In the genomic region with DNA sequence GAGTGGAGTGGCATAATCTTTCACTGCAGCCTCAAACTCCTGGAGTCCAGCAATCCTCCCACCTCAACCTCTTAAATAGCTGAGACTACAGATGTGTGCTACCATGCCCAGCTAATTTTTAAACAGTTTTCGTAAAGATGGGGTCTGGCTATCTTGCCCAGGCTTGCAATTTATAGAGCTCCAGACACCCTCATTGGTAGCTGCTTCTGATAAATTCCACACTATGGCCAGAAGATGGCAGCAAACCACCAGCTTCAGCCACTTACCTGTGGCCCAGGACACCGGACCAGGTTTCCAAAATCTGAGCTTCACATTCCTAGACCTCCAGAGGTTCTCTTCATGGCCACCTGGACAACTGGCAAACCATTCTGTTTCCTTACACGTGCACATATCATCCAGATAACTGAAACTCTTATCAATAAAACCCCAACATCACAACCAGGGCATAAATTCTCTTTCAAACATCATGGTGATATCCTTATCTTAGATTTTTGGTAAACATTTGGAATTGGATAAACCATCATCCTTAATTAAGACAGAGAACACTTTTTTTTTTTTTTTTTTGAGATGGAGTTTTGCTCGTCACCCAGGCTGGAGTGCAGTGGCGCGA, we compare ENCODE assay signal across 8 cellular contexts. TPM values are rescaled to one million over a fixed set of nuclear protein-coding genes. Genes with fewer than 3 reads are reported as not detected.
DNase-seq lines count a peak whose midpoint lies in the region; ATAC-seq, FAIRE-seq and TF ChIP-seq lines count a peak whose summit lies in the region.

No MANE protein-coding gene starts in this region.

- H3K9ac ChIP-seq in HepG2 (ENCODE audit: insufficient read depth, low read depth, low read length): no peak overlapping the region

- H3K27ac ChIP-seq in coronary artery (peak overlapping the region; percentile 89 to 94), HepG2 (ENCODE audit: extremely low read length, insufficient read depth, low read length) (no peak overlapping the region)

- peaks cover 21 to 27% of the 10 kb centered on the region in 2 experiments; a peak in 4 of 5 replicates for H3K36me3 ChIP-seq in HepG2 (replicated peaks in 1 of 2; ENCODE audit: control insufficient read depth in 1 of 2, insufficient read depth in 2 of 2, low read length in 2 of 2)

- no peak for TF ChIP-seq EP300 in HepG2 (IDR thresholded peaks at IDR 0.05; ENCODE audit: low read depth in 2 of 2, low read length in 2 of 2)
- TF ChIP-seq EP300 in HepG2 (CRISPR knock-in tag; IDR thresholded peaks at IDR 0.05; ENCODE audit: borderline replicate concordance): no peak

- TF ChIP-seq CTCF in coronary artery (IDR thresholded peaks at IDR 0.05) (peak; percentile 61), HepG2 (CRISPR knock-in tag; IDR thresholded peaks at IDR 0.05) (peak; percentile 85)

- ATAC-seq in HepG2 (peak; percentile 17), GM21360 (IDR thresholded peaks at IDR 0.05; ENCODE audit: unreplicated experiment) (no peak)

- intact Hi-C loops in HepG2 (cut with micrococcal nuclease; ENCODE audit: unreplicated experiment): loop anchor here (1.0 to 2.0 kb wide), 2 partner anchors 35 to 126 kb away; no protein-coding TSS in a partner anchor

- DNase-seq in NCI-H2171 treated with DMSO at 0.1 percent for 48 hours (lab: John Stamatoyannopoulos, UW) (peak; percentile 39), NCI-H2171 (lab: John Stamatoyannopoulos, UW) (no peak), NCI-H1436 (lab: John Stamatoyannopoulos, UW) (peak; percentile 28), coronary artery (ENCODE audit: low spot score) (peak; percentile 75), HepG2 (ENCODE audit: low spot score) (peak; percentile 73)
- peak; percentile 24 to 43 for DNase-seq in activated CD4-positive, alpha-beta T cell treated with anti-CD3 and anti-CD28 coated beads for 24 hours (ENCODE audit: low read depth in 2 of 2)
- DNase-seq in stimulated activated CD4-positive, alpha-beta T cell treated with anti-CD3 and anti-CD28 coated beads, TNF-alpha, amount 100 ng/mL, for 48 hours (ENCODE audit: low read depth in 3 of 3): peak; percentile 36 to 39 (median 37)

- peaks cover 17% of the 10 kb centered on the region for H3K4me1 ChIP-seq in HepG2 (ENCODE audit: insufficient read depth, low read length)

- no peaks in the 10 kb centered on the region for H3K27me3 ChIP-seq in HepG2 (ENCODE audit: control insufficient read depth in 1 of 2, insufficient read depth in 2 of 2, low read length in 2 of 2)

- no peak overlapping the region for H2AFZ ChIP-seq in HepG2 (ENCODE audit: low read length)

- H3K4me2 ChIP-seq in HepG2 (ENCODE audit: low read depth, low read length): no peak overlapping the region

- TF ChIP-seq RAD21 in HepG2 (CRISPR knock-in tag; IDR thresholded peaks at IDR 0.05): peak; percentile 87

- H3K9me3 ChIP-seq in HepG2 (ENCODE audit: low read length): no peaks in the 10 kb centered on the region

- TF ChIP-seq POLR2A in HepG2 (IDR thresholded peaks at IDR 0.05; ENCODE audit: insufficient read depth in 1 of 2, low read depth in 2 of 2, low read length in 2 of 2): 0 out of 4 replicates have a peak, but pooled peaks of 1 of the 2 experiments have one; percentile 1

- TSS peak; percentile 25 for BruUV-seq in HepG2 (replicated peaks; lab: Mats Ljungman, UMichigan)

- H4K20me1 ChIP-seq in HepG2 (ENCODE audit: insufficient read depth, low read length): peaks cover 4% of the 10 kb centered on the region; the same call in 1 of the 2 replicates

- in situ Hi-C loops in HepG2 (cut with HindIII; ENCODE audit: extremely low pct_ligation_motif_present, low pct_unique_long_range_greater_than_20kb): loop anchor here (5.0 kb wide), 1 partner anchor 36 kb away; no protein-coding TSS in a partner anchor

- CTCF ChIA-PET in HepG2 (lab: Yijun Ruan, JAX; ENCODE audit: low intra/inter-chr PET ratio, low total read pairs): interaction anchor here (1.3 to 4.8 kb wide), 3 partner anchors 34 to 127 kb away, joined by 5 to 117 read pairs (median 9); partner anchors contain the start of genes CCDC51 and TMA7

- no peak overlapping the region for H3K4me3 ChIP-seq in coronary artery
- H3K4me3 ChIP-seq in HepG2 (replicated peaks in 1 of 3; ENCODE audit: insufficient read depth in 1 of 3, low read depth in 2 of 3, low read length in 3 of 3): no peak overlapping the region

- POLR2A ChIA-PET in HepG2 (lab: Yijun Ruan, JAX): interaction anchor here (0.7 to 4.0 kb wide), 10 partner anchors 8 to 160 kb away, joined by 3 to 71 read pairs (median 8); partner anchors contain the start of genes CCDC51, PLXNB1, TMA7 and ZNF589

- no peaks in the 10 kb centered on the region for H3K79me2 ChIP-seq in HepG2 (ENCODE audit: insufficient read depth, low read length)

- FAIRE-seq in HepG2 (lab: Jason Lieb, UNC): peak; percentile 87

- WGBS in HepG2 (ENCODE audit: low lambda C conversion rate): 70% methylated on average over 6 of the region's 6 CpGs

RNA-seq across cellular contexts. Expression of gene FBXW12, which starts 28.9 kb away (rescaled TPM):
- not detected in 2 replicates for total RNA-seq in HepG2 (2016; rRNA removed; fragmentation: Illumina TruSeq; extraction: Trizol)
- total RNA-seq in HepG2 (2016; cell fraction: cytosol; rRNA removed; fragmentation: Illumina TruSeq; extraction: Trizol; ENCODE audit: low read depth): not detected in 2 replicates
- not detected in 2 replicates for total RNA-seq in HepG2 (2016; cell fraction: insoluble cytoplasmic fraction; rRNA removed; fragmentation: Illumina TruSeq; extraction: Trizol)
- total RNA-seq in HepG2 (2016; cell fraction: membrane; rRNA removed; fragmentation: Illumina TruSeq; extraction: Trizol): not detected in 2 replicates
- total RNA-seq in HepG2 (2016; cell fraction: nucleus; rRNA removed; fragmentation: Illumina TruSeq; extraction: Trizol): not detected in 2 replicates
- not detected in 2 replicates for polyA plus RNA-seq in HepG2 (2011; rRNA removed)
- polyA plus RNA-seq in HepG2 (2011; cell fraction: cytosol; rRNA removed): not detected in 2 replicates
- not detected in 2 replicates for polyA plus RNA-seq in HepG2 (2011; cell fraction: nucleus; rRNA removed)
- 0.25 and 0.48 TPM in 2 replicates for polyA plus RNA-seq in HepG2 (2012)
- not detected in 2 replicates for polyA plus RNA-seq in HepG2 (2016; cell fraction: cytosol; fragmentation: Illumina TruSeq; extraction: Trizol; ENCODE audit: low read depth)
- polyA plus RNA-seq in HepG2 (2016; cell fraction: insoluble cytoplasmic fraction; fragmentation: Illumina TruSeq; extraction: Trizol; ENCODE audit: low read depth): not detected in 2 replicates
- polyA plus RNA-seq in HepG2 (2016; cell fraction: membrane; fragmentation: Illumina TruSeq; extraction: Trizol; ENCODE audit: low read depth): not detected in 2 replicates
- polyA plus RNA-seq in HepG2 (2016; cell fraction: nucleus; fragmentation: Illumina TruSeq; extraction: Trizol; ENCODE audit: insufficient read depth, low read depth): not detected in 2 replicates
- not detected in 2 replicates for polyA minus RNA-seq in HepG2 (2011; rRNA and poly(A)+ RNA removed; ENCODE audit: low replicate concordance)
- polyA minus RNA-seq in HepG2 (2011; cell fraction: cytosol; rRNA and poly(A)+ RNA removed): not detected in 2 replicates
- not detected in 2 replicates for polyA minus RNA-seq in HepG2 (2011; cell fraction: nucleus; rRNA and poly(A)+ RNA removed)

RNA-seq across cellular contexts. Expression of gene PLXNB1, which starts 29.0 kb away (rescaled TPM):
- total RNA-seq in HepG2 (2016; rRNA removed; fragmentation: Illumina TruSeq; extraction: Trizol): 25.4 and 86.0 TPM in 2 replicates
- total RNA-seq in HepG2 (2016; cell fraction: cytosol; rRNA removed; fragmentation: Illumina TruSeq; extraction: Trizol; ENCODE audit: low read depth): 33.1 and 33.9 TPM in 2 replicates
- total RNA-seq in HepG2 (2016; cell fraction: insoluble cytoplasmic fraction; rRNA removed; fragmentation: Illumina TruSeq; extraction: Trizol): 23.9 and 92.3 TPM in 2 replicates
- 30.7 and 31.8 TPM in 2 replicates for total RNA-seq in HepG2 (2016; cell fraction: membrane; rRNA removed; fragmentation: Illumina TruSeq; extraction: Trizol)
- 140 and 158 TPM in 2 replicates for total RNA-seq in HepG2 (2016; cell fraction: nucleus; rRNA removed; fragmentation: Illumina TruSeq; extraction: Trizol)
- 143 and 179 TPM in 2 replicates for polyA plus RNA-seq in HepG2 (2011; rRNA removed)
- polyA plus RNA-seq in HepG2 (2011; cell fraction: cytosol; rRNA removed): 71.5 and 83.2 TPM in 2 replicates
- 1,144 and 1,345 TPM in 2 replicates for polyA plus RNA-seq in HepG2 (2011; cell fraction: nucleus; rRNA removed)
- polyA plus RNA-seq in HepG2 (2012): 140 and 149 TPM in 2 replicates
- 5.5 and 6.7 TPM in 2 replicates for polyA plus RNA-seq in HepG2 (2016; cell fraction: cytosol; fragmentation: Illumina TruSeq; extraction: Trizol; ENCODE audit: low read depth)
- polyA plus RNA-seq in HepG2 (2016; cell fraction: insoluble cytoplasmic fraction; fragmentation: Illumina TruSeq; extraction: Trizol; ENCODE audit: low read depth): 23.3 and 26.9 TPM in 2 replicates
- polyA plus RNA-seq in HepG2 (2016; cell fraction: membrane; fragmentation: Illumina TruSeq; extraction: Trizol; ENCODE audit: low read depth): 12.8 and 12.9 TPM in 2 replicates
- polyA plus RNA-seq in HepG2 (2016; cell fraction: nucleus; fragmentation: Illumina TruSeq; extraction: Trizol; ENCODE audit: insufficient read depth, low read depth): 420 and 470 TPM in 2 replicates
- polyA minus RNA-seq in HepG2 (2011; rRNA and poly(A)+ RNA removed; ENCODE audit: low replicate concordance): 83.4 and 325 TPM in 2 replicates
- 54.4 and 79.5 TPM in 2 replicates for polyA minus RNA-seq in HepG2 (2011; cell fraction: cytosol; rRNA and poly(A)+ RNA removed)
- polyA minus RNA-seq in HepG2 (2011; cell fraction: nucleus; rRNA and poly(A)+ RNA removed): 295 and 329 TPM in 2 replicates

RNA-seq across cellular contexts. Expression of gene CCDC51, which starts 39.0 kb away (rescaled TPM):
- total RNA-seq in HepG2 (2016; rRNA removed; fragmentation: Illumina TruSeq; extraction: Trizol): 29.4 and 38.3 TPM in 2 replicates
- 7.6 and 8.2 TPM in 2 replicates for total RNA-seq in HepG2 (2016; cell fraction: cytosol; rRNA removed; fragmentation: Illumina TruSeq; extraction: Trizol; ENCODE audit: low read depth)
- 33.5 and 38.7 TPM in 2 replicates for total RNA-seq in HepG2 (2016; cell fraction: insoluble cytoplasmic fraction; rRNA removed; fragmentation: Illumina TruSeq; extraction: Trizol)
- 12.2 and 12.5 TPM in 2 replicates for total RNA-seq in HepG2 (2016; cell fraction: membrane; rRNA removed; fragmentation: Illumina TruSeq; extraction: Trizol)
- 12.4 and 13.6 TPM in 2 replicates for total RNA-seq in HepG2 (2016; cell fraction: nucleus; rRNA removed; fragmentation: Illumina TruSeq; extraction: Trizol)
- 15.5 and 18.1 TPM in 2 replicates for polyA plus RNA-seq in HepG2 (2011; rRNA removed)
- polyA plus RNA-seq in HepG2 (2011; cell fraction: cytosol; rRNA removed): 16.8 and 19.2 TPM in 2 replicates
- polyA plus RNA-seq in HepG2 (2011; cell fraction: nucleus; rRNA removed): 6.5 and 8.5 TPM in 2 replicates
- 8.4 and 9.8 TPM in 2 replicates for polyA plus RNA-seq in HepG2 (2012)
- 3.9 and 4.9 TPM in 2 replicates for polyA plus RNA-seq in HepG2 (2016; cell fraction: cytosol; fragmentation: Illumina TruSeq; extraction: Trizol; ENCODE audit: low read depth)
- 29.3 and 29.9 TPM in 2 replicates for polyA plus RNA-seq in HepG2 (2016; cell fraction: insoluble cytoplasmic fraction; fragmentation: Illumina TruSeq; extraction: Trizol; ENCODE audit: low read depth)
- 8.0 TPM in 2 replicates for polyA plus RNA-seq in HepG2 (2016; cell fraction: membrane; fragmentation: Illumina TruSeq; extraction: Trizol; ENCODE audit: low read depth)
- polyA plus RNA-seq in HepG2 (2016; cell fraction: nucleus; fragmentation: Illumina TruSeq; extraction: Trizol; ENCODE audit: insufficient read depth, low read depth): 16.3 and 19.0 TPM in 2 replicates
- polyA minus RNA-seq in HepG2 (2011; rRNA and poly(A)+ RNA removed; ENCODE audit: low replicate concordance): 11.3 and 25.4 TPM in 2 replicates
- polyA minus RNA-seq in HepG2 (2011; cell fraction: cytosol; rRNA and poly(A)+ RNA removed): 4.5 and 4.7 TPM in 2 replicates
- 3.0 and 3.3 TPM in 2 replicates for polyA minus RNA-seq in HepG2 (2011; cell fraction: nucleus; rRNA and poly(A)+ RNA removed)

RNA-seq across cellular contexts. Expression of gene TMA7, which starts 39.1 kb away (rescaled TPM):
- 486 and 510 TPM in 2 replicates for total RNA-seq in HepG2 (2016; rRNA removed; fragmentation: Illumina TruSeq; extraction: Trizol)
- total RNA-seq in HepG2 (2016; cell fraction: cytosol; rRNA removed; fragmentation: Illumina TruSeq; extraction: Trizol; ENCODE audit: low read depth): 913 and 1,296 TPM in 2 replicates
- total RNA-seq in HepG2 (2016; cell fraction: insoluble cytoplasmic fraction; rRNA removed; fragmentation: Illumina TruSeq; extraction: Trizol): 511 and 522 TPM in 2 replicates
- total RNA-seq in HepG2 (2016; cell fraction: membrane; rRNA removed; fragmentation: Illumina TruSeq; extraction: Trizol): 763 and 886 TPM in 2 replicates
- total RNA-seq in HepG2 (2016; cell fraction: nucleus; rRNA removed; fragmentation: Illumina TruSeq; extraction: Trizol): 177 and 187 TPM in 2 replicates
- polyA plus RNA-seq in HepG2 (2011; rRNA removed): 80.9 and 100 TPM in 2 replicates
- 69.9 and 96.6 TPM in 2 replicates for polyA plus RNA-seq in HepG2 (2011; cell fraction: cytosol; rRNA removed)
- 23.2 and 42.0 TPM in 2 replicates for polyA plus RNA-seq in HepG2 (2011; cell fraction: nucleus; rRNA removed)
- polyA plus RNA-seq in HepG2 (2012): 194 and 244 TPM in 2 replicates
- 1,200 and 1,620 TPM in 2 replicates for polyA plus RNA-seq in HepG2 (2016; cell fraction: cytosol; fragmentation: Illumina TruSeq; extraction: Trizol; ENCODE audit: low read depth)
- polyA plus RNA-seq in HepG2 (2016; cell fraction: insoluble cytoplasmic fraction; fragmentation: Illumina TruSeq; extraction: Trizol; ENCODE audit: low read depth): 517 and 532 TPM in 2 replicates
- polyA plus RNA-seq in HepG2 (2016; cell fraction: membrane; fragmentation: Illumina TruSeq; extraction: Trizol; ENCODE audit: low read depth): 742 and 956 TPM in 2 replicates
- 336 and 389 TPM in 2 replicates for polyA plus RNA-seq in HepG2 (2016; cell fraction: nucleus; fragmentation: Illumina TruSeq; extraction: Trizol; ENCODE audit: insufficient read depth, low read depth)
- polyA minus RNA-seq in HepG2 (2011; rRNA and poly(A)+ RNA removed; ENCODE audit: low replicate concordance): 4.4 and 15.7 TPM in 2 replicates
- 18.7 and 23.2 TPM in 2 replicates for polyA minus RNA-seq in HepG2 (2011; cell fraction: cytosol; rRNA and poly(A)+ RNA removed)
- polyA minus RNA-seq in HepG2 (2011; cell fraction: nucleus; rRNA and poly(A)+ RNA removed): 18.4 and 25.9 TPM in 2 replicates

RNA-seq across cellular contexts. Expression of gene ATRIP, which starts 45.6 kb away (rescaled TPM):
- 11.4 and 12.5 TPM in 2 replicates for total RNA-seq in HepG2 (2016; rRNA removed; fragmentation: Illumina TruSeq; extraction: Trizol)
- total RNA-seq in HepG2 (2016; cell fraction: cytosol; rRNA removed; fragmentation: Illumina TruSeq; extraction: Trizol; ENCODE audit: low read depth): 2.6 and 2.7 TPM in 2 replicates
- total RNA-seq in HepG2 (2016; cell fraction: insoluble cytoplasmic fraction; rRNA removed; fragmentation: Illumina TruSeq; extraction: Trizol): 9.5 and 10.4 TPM in 2 replicates
- 2.4 and 3.4 TPM in 2 replicates for total RNA-seq in HepG2 (2016; cell fraction: membrane; rRNA removed; fragmentation: Illumina TruSeq; extraction: Trizol)
- 7.4 and 11.0 TPM in 2 replicates for total RNA-seq in HepG2 (2016; cell fraction: nucleus; rRNA removed; fragmentation: Illumina TruSeq; extraction: Trizol)
- 5.1 and 5.3 TPM in 2 replicates for polyA plus RNA-seq in HepG2 (2011; rRNA removed)
- polyA plus RNA-seq in HepG2 (2011; cell fraction: cytosol; rRNA removed): 3.7 and 4.7 TPM in 2 replicates
- 12.6 and 13.3 TPM in 2 replicates for polyA plus RNA-seq in HepG2 (2011; cell fraction: nucleus; rRNA removed)
- 3.2 and 4.1 TPM in 2 replicates for polyA plus RNA-seq in HepG2 (2012)
- polyA plus RNA-seq in HepG2 (2016; cell fraction: cytosol; fragmentation: Illumina TruSeq; extraction: Trizol; ENCODE audit: low read depth): 0.97 and 1.0 TPM in 2 replicates
- 7.8 and 11.5 TPM in 2 replicates for polyA plus RNA-seq in HepG2 (2016; cell fraction: insoluble cytoplasmic fraction; fragmentation: Illumina TruSeq; extraction: Trizol; ENCODE audit: low read depth)
- 1.2 and 1.5 TPM in 2 replicates for polyA plus RNA-seq in HepG2 (2016; cell fraction: membrane; fragmentation: Illumina TruSeq; extraction: Trizol; ENCODE audit: low read depth)
- 14.7 and 21.6 TPM in 2 replicates for polyA plus RNA-seq in HepG2 (2016; cell fraction: nucleus; fragmentation: Illumina TruSeq; extraction: Trizol; ENCODE audit: insufficient read depth, low read depth)
- 11.5 and 35.8 TPM in 2 replicates for polyA minus RNA-seq in HepG2 (2011; rRNA and poly(A)+ RNA removed; ENCODE audit: low replicate concordance)
- polyA minus RNA-seq in HepG2 (2011; cell fraction: cytosol; rRNA and poly(A)+ RNA removed): 2.1 and 3.8 TPM in 2 replicates
- 5.2 and 9.8 TPM in 2 replicates for polyA minus RNA-seq in HepG2 (2011; cell fraction: nucleus; rRNA and poly(A)+ RNA removed)
